Comparison of ENCODE assay signal across 12 cellular contexts in genomic region chr19:18499055-18499775, GRCh38. TPM values are rescaled to one million over a fixed set of nuclear protein-coding genes. Genes with fewer than 3 reads are reported as not detected.
DNase-seq lines count a peak whose midpoint lies in the region; ATAC-seq, FAIRE-seq and TF ChIP-seq lines count a peak whose summit lies in the region.
"Had no signal": no experiment of that assay in that cellular context is flagged by ENCODE, and none has a peak within 500 bp of the region (broad histone marks: within the 10 kb centered on the region; RNA-seq: fewer than 3 reads in every experiment).

No MANE protein-coding gene starts in this region.

- H3K4me3 ChIP-seq in mesenchymal stem cell (ENCODE audit: insufficient read depth in 1 of 2, low read depth in 1 of 2, low read length in 2 of 2) = no peak overlapping the region
- no peak overlapping the region for H3K4me3 ChIP-seq in MG63

- peak overlapping the region; percentile 0 for H3K9ac ChIP-seq in mesenchymal stem cell (ENCODE audit: low read length)

- H3K9me3 Mint-ChIP-seq in CD14-positive monocyte = no peaks in the 10 kb centered on the region
- H3K9me3 Mint-ChIP-seq in activated naive CD8-positive, alpha-beta T cell (ENCODE audit: low read depth) = no peaks in the 10 kb centered on the region

- no peak overlapping the region for H3K27ac ChIP-seq in mesenchymal stem cell (ENCODE audit: low read length, poor library complexity, severe bottlenecking)

- no peak overlapping the region for H2BK5ac ChIP-seq in mesenchymal stem cell (ENCODE audit: low read depth, low read length, poor library complexity, severe bottlenecking)

- H4K91ac ChIP-seq in mesenchymal stem cell (ENCODE audit: low read length) = no peak overlapping the region

- peaks cover 99% of the 10 kb centered on the region for H3K4me1 Mint-ChIP-seq in CD14-positive monocyte
- H3K4me1 Mint-ChIP-seq in activated naive CD8-positive, alpha-beta T cell (ENCODE audit: low read depth) = peaks cover 72% of the 10 kb centered on the region

- peak overlapping the region in 1 of 2 experiments; percentile 28 for H3K18ac ChIP-seq in mesenchymal stem cell (ENCODE audit: low read depth in 1 of 2, low read length in 2 of 2)

- TF ChIP-seq POLR2A in H54 (IDR thresholded peaks at IDR 0.05; ENCODE audit: low read depth, low read length) = no peak

- no peak overlapping the region for H2BK15ac ChIP-seq in mesenchymal stem cell (ENCODE audit: low read depth, poor library complexity, severe bottlenecking)

- H3K14ac ChIP-seq in mesenchymal stem cell (ENCODE audit: low read length in 2 of 2) = no peak overlapping the region

- intact Hi-C loops in CD14-positive monocyte (cut with micrococcal nuclease) = no loop called here

- H3K4me3 Mint-ChIP-seq in CD14-positive monocyte = peak overlapping the region in 1 of 2 donors; percentile 31
- no peak overlapping the region for H3K4me3 Mint-ChIP-seq in activated naive CD8-positive, alpha-beta T cell

- H3K23ac ChIP-seq in mesenchymal stem cell (ENCODE audit: low read length in 2 of 2) = no peak overlapping the region

- H2AK5ac ChIP-seq in mesenchymal stem cell (ENCODE audit: low read length, severe bottlenecking) = no peak overlapping the region

- no peak overlapping the region for H2BK120ac ChIP-seq in mesenchymal stem cell (ENCODE audit: low read depth, low read length)

- H3K27me3 ChIP-seq in mesenchymal stem cell (ENCODE audit: control insufficient read depth in 1 of 2, insufficient read depth in 1 of 2, low read length in 2 of 2) = no peaks in the 10 kb centered on the region
- no peaks in the 10 kb centered on the region for H3K27me3 ChIP-seq in MG63

- H4K8ac ChIP-seq in mesenchymal stem cell (ENCODE audit: low read length) = no peak overlapping the region

- DNase-seq in CD14-positive monocyte (ENCODE audit: low spot score) (no peak), EH (ENCODE audit: low read depth) (peak; percentile 43), mesenchymal stem cell (peak; percentile 85), MG63 (no peak), H54 (ENCODE audit: insufficient read length, low spot score) (no peak), SW480 (ENCODE audit: low spot score) (no peak)
- DNase-seq: activated T-cell treated with anti-CD3 and anti-CD28 coated beads for 4 hours, caudate nucleus, islet precursor cell, NCI-H2107 had no signal

- 80% methylated on average over 7 of the region's 7 CpGs for WGBS in mesenchymal stem cell

- no peak for ATAC-seq in HG03571 (IDR thresholded peaks at IDR 0.05; ENCODE audit: unreplicated experiment)

- no peak for TF ChIP-seq CTCF in CD14-positive monocyte (IDR thresholded peaks at IDR 0.05)

- H3K4ac ChIP-seq in mesenchymal stem cell (ENCODE audit: low read depth in 1 of 2, low read length in 2 of 2) = peak overlapping the region; percentile 3 to 30

- H2AFZ ChIP-seq in mesenchymal stem cell (ENCODE audit: low read depth, low read length) = no peak overlapping the region

- H3K27ac Mint-ChIP-seq in CD14-positive monocyte = peak overlapping the region; percentile 12 to 95 (median 72)
- H3K27ac Mint-ChIP-seq in activated naive CD8-positive, alpha-beta T cell = peak overlapping the region; percentile 66

- H2BK12ac ChIP-seq in mesenchymal stem cell (ENCODE audit: low read length in 2 of 2) = peak overlapping the region in 1 of 2 experiments; percentile 45

- H3K9me3 ChIP-seq in mesenchymal stem cell (ENCODE audit: control insufficient read depth, low read length) (no peaks in the 10 kb centered on the region), MG63 (no peaks in the 10 kb centered on the region)

- FAIRE-seq in H54 (lab: Jason Lieb, UNC) = no peak

- H3K79me1 ChIP-seq in mesenchymal stem cell (replicated peaks; ENCODE audit: low read length, poor library complexity, severe bottlenecking) = peaks cover 16% of the 10 kb centered on the region

- H3K4me2 ChIP-seq in mesenchymal stem cell (ENCODE audit: low read length, poor library complexity, severe bottlenecking) = no peak overlapping the region

- H3K36me3 Mint-ChIP-seq in CD14-positive monocyte = peaks cover 21 to 26% of the 10 kb centered on the region in 2 donors
- no peaks in the 10 kb centered on the region for H3K36me3 Mint-ChIP-seq in activated naive CD8-positive, alpha-beta T cell

- H3K4me1 ChIP-seq in mesenchymal stem cell (ENCODE audit: control insufficient read depth, insufficient read depth, low read depth, low read length) = peaks cover 48% of the 10 kb centered on the region

- H3K27me3 Mint-ChIP-seq in CD14-positive monocyte (ENCODE audit: low read depth in 3 of 3) = peaks cover 0 to 2% (median 0%) of the 10 kb centered on the region in 3 donors
- no peaks in the 10 kb centered on the region for H3K27me3 Mint-ChIP-seq in activated naive CD8-positive, alpha-beta T cell

- H3K36me3 ChIP-seq in mesenchymal stem cell (ENCODE audit: control insufficient read depth in 1 of 2, insufficient read depth in 2 of 2, low read depth in 1 of 2, low read length in 2 of 2) = peaks cover 0 to 17% of the 10 kb centered on the region in 2 experiments
- H3K36me3 ChIP-seq in MG63 = no peaks in the 10 kb centered on the region

RNA-seq across cellular contexts. Expression of gene ELL, which starts 22.7 kb away (rescaled TPM):
- 10 to 100 TPM; 12.2 to 12.6 TPM for polyA plus RNA-seq in CD14-positive monocyte
- polyA plus RNA-seq in mesenchymal stem cell (2013, experiment 1 of 2) = 9.8 TPM
- 9.8 TPM for polyA plus RNA-seq in mesenchymal stem cell (2013, experiment 2 of 2)
- total RNA-seq in MG63 (2014; rRNA removed; shearing (Covaris generic); ENCODE audit: low replicate concordance) = 12.2 and 22.1 TPM in 2 replicates

RNA-seq across cellular contexts. Expression of gene FKBP8, which starts 44.2 kb away (rescaled TPM):
- polyA plus RNA-seq in CD14-positive monocyte = 10 to 100 TPM; 78.0 to 81.2 TPM
- polyA plus RNA-seq in mesenchymal stem cell (2013, experiment 1 of 2) = 175 TPM
- 169 TPM for polyA plus RNA-seq in mesenchymal stem cell (2013, experiment 2 of 2)
- total RNA-seq in MG63 (2014; rRNA removed; shearing (Covaris generic); ENCODE audit: low replicate concordance) = 291 and 381 TPM in 2 replicates

RNA-seq across cellular contexts. Expression of gene KXD1, which starts 58.5 kb away (rescaled TPM):
- 10 to 100 TPM; 74.4 to 87.9 TPM for polyA plus RNA-seq in CD14-positive monocyte
- polyA plus RNA-seq in mesenchymal stem cell (2013, experiment 1 of 2) = 138 TPM
- 134 TPM for polyA plus RNA-seq in mesenchymal stem cell (2013, experiment 2 of 2)
- total RNA-seq in MG63 (2014; rRNA removed; shearing (Covaris generic); ENCODE audit: low replicate concordance) = 140 and 145 TPM in 2 replicates

Comparison
In these comparisons a context has a peak if more than half of its experiments do, and no peak if none do; other contexts are left out.
1. DNase-seq: peak in EH (single experiment) and mesenchymal stem cell (single experiment); none in CD14-positive monocyte (single experiment), MG63 (single experiment), H54 (single experiment) and SW480 (single experiment).